ENCODE assay signal across 8 cellular contexts in the genomic region with DNA sequence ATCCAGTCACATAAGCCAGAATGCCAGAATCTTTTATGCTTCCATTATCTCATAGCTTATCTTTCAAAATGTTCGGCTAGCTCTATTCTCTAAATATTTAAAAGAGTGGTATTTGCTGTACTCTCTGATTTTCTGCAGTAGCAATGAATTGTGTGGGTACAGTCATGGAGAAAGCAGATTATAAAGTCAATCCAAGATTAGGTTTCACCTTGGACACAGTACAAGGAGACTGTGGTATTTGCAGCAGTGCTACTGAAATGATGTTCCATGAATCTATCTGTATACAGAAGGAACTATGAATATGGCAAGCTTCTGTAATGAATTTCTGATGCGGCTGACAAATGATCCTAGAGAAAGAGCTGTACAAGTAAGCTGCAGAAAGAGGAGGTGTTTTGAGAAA.
"Had no signal": no experiment of that assay in that cellular context is flagged by ENCODE, and none has a peak within 500 bp of the region (broad histone marks: within the 10 kb centered on the region; RNA-seq: fewer than 3 reads in every experiment).

No MANE protein-coding gene starts in this region.

- H3K36me3 ChIP-seq: HAP-1 had no signal

- ATAC-seq: GM23338, HCT116 had no signal

- H3K27ac ChIP-seq: GM23248 had no signal

- H3K9me3 ChIP-seq: HAP-1 had no signal

- H3K4me1 ChIP-seq: HAP-1 had no signal

- H2AFZ ChIP-seq: GM23248, GM23338 had no signal

- H3K9ac ChIP-seq: GM23248 had no signal

- H3K4me2 ChIP-seq: GM23338 had no signal

- H3K4me3 ChIP-seq: GM23248, GM23338, HAP-1 had no signal

- DNase-seq: GM23248, GOT3, H7, H9, HFFc6 had no signal
